12 cellular contexts compared by ENCODE assay signal in the genomic region with DNA sequence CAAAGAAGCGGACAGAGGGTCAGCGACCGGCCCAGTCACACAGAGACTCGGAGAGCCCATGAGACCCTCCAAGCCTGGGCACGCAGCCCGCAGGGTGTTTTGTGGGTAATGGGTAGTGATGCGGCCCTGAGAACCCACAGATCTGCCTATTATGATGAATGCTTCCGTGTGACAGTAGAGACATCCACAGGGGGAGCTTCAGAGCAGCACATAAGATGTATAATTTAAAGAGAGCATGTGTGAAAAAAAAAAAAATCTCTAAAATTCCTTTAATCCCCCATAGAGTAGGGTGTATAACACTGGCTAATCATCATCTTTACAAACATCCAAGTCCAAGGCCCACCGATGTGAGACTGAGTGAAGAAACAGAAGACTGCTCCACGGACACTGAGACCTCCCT. TPM values are rescaled to one million over a fixed set of nuclear protein-coding genes. Genes with fewer than 3 reads are reported as not detected.
DNase-seq lines count a peak whose midpoint lies in the region; ATAC-seq and TF ChIP-seq lines count a peak whose summit lies in the region.
"Had no signal": no experiment of that assay in that cellular context is flagged by ENCODE, and none has a peak within 500 bp of the region (broad histone marks: within the 10 kb centered on the region; RNA-seq: fewer than 3 reads in every experiment).

No MANE protein-coding gene starts in this region.

- no peak overlapping the region for H3K4ac ChIP-seq in H9 (ENCODE audit: low read depth, low read length)

- H3K4me3 ChIP-seq in fibroblast of villous mesenchyme (ENCODE audit: low read depth, low read length) (no peak overlapping the region), SJCRH30 (no peak overlapping the region)

- no peak overlapping the region for H3K23ac ChIP-seq in H9 (ENCODE audit: insufficient read length, low read depth, low read length)

- no peak overlapping the region for H2BK12ac ChIP-seq in H9 (ENCODE audit: insufficient read length, low read depth, low read length)

- H2BK15ac ChIP-seq in H9 (ENCODE audit: low read depth, low read length): no peak overlapping the region

- H3K36me3 Mint-ChIP-seq in H9 (ENCODE audit: insufficient read depth in 1 of 3, low read depth in 3 of 3): peaks cover 0 to 9% (median 8%) of the 10 kb centered on the region in 3 experiments; a peak in 4 of 7 replicates
- H3K36me3 Mint-ChIP-seq in activated naive CD8-positive, alpha-beta T cell treated with anti-CD3 and anti-CD28 coated beads for 36 hours: peaks cover 14% of the 10 kb centered on the region
- peaks cover 50% of the 10 kb centered on the region for H3K36me3 Mint-ChIP-seq in stimulated activated effector memory CD8-positive, alpha-beta T cell treated with anti-CD3 and anti-CD28 coated beads, Interleukin-12 subunit alpha, Interleukin-12 subunit beta, amount 100 ng/mL, for 72 hours
- no peaks in the 10 kb centered on the region for H3K36me3 Mint-ChIP-seq in glutamatergic neuron (ENCODE audit: unreplicated experiment)

- H4K91ac ChIP-seq in H9 (ENCODE audit: insufficient read length, low read depth, low read length): no peak overlapping the region

- WGBS in H9 (ENCODE audit: extremely low coverage, insufficient read length, low lambda C conversion rate): no CpG with 5 or more reads among the region's 10 CpGs

- 0 out of 2 replicates have a peak, but pooled peaks cover 6% of the 10 kb centered on the region for H3K36me3 ChIP-seq in SJCRH30

- H2AFZ ChIP-seq in H9 (ENCODE audit: low read length): no peak overlapping the region

- H3K27ac Mint-ChIP-seq in H9 (peak overlapping the region in 2 of 3 experiments; percentile 22 to 48; a peak in 1 of 7 replicates), glutamatergic neuron (ENCODE audit: unreplicated experiment) (no peak overlapping the region)
- H3K27ac Mint-ChIP-seq in activated naive CD8-positive, alpha-beta T cell treated with anti-CD3 and anti-CD28 coated beads for 36 hours: peak overlapping the region; percentile 63
- H3K27ac Mint-ChIP-seq in stimulated activated effector memory CD8-positive, alpha-beta T cell treated with anti-CD3 and anti-CD28 coated beads, Interleukin-12 subunit alpha, Interleukin-12 subunit beta, amount 100 ng/mL, for 72 hours: peak overlapping the region; percentile 93
- H3K27ac Mint-ChIP-seq: memory B cell had no signal

- H3K23me2 ChIP-seq in H9 (ENCODE audit: insufficient read length, low read depth, low read length, poor library complexity, severe bottlenecking): no peaks in the 10 kb centered on the region

- H4K5ac ChIP-seq in H9 (ENCODE audit: insufficient read length, low read depth, low read length): no peak overlapping the region

- H3K4me2 ChIP-seq in H9 (ENCODE audit: insufficient read depth, insufficient read length, low read length): no peak overlapping the region

- H3K27me3 ChIP-seq in H9 (ENCODE audit: insufficient read depth, low read length): no peaks in the 10 kb centered on the region; the same call in 1 of the 2 replicates
- H3K27me3 ChIP-seq in SJCRH30: no peaks in the 10 kb centered on the region

- no peaks in the 10 kb centered on the region for H3K9me3 Mint-ChIP-seq in H9
- H3K9me3 Mint-ChIP-seq in activated naive CD8-positive, alpha-beta T cell treated with anti-CD3 and anti-CD28 coated beads for 36 hours: no peaks in the 10 kb centered on the region
- no peaks in the 10 kb centered on the region for H3K9me3 Mint-ChIP-seq in stimulated activated effector memory CD8-positive, alpha-beta T cell treated with anti-CD3 and anti-CD28 coated beads, Interleukin-12 subunit alpha, Interleukin-12 subunit beta, amount 100 ng/mL, for 72 hours
- H3K9me3 Mint-ChIP-seq in glutamatergic neuron (ENCODE audit: unreplicated experiment): peaks cover 6% of the 10 kb centered on the region
- H3K9me3 Mint-ChIP-seq: activated B cell treated with CpG ODN at 0.5 μM for 24 hours, memory B cell had no signal

- H3K4me3 Mint-ChIP-seq in H9: no peak overlapping the region
- H3K4me3 Mint-ChIP-seq in activated naive CD8-positive, alpha-beta T cell treated with anti-CD3 and anti-CD28 coated beads for 36 hours: no peak overlapping the region
- no peak overlapping the region for H3K4me3 Mint-ChIP-seq in stimulated activated effector memory CD8-positive, alpha-beta T cell treated with anti-CD3 and anti-CD28 coated beads, Interleukin-12 subunit alpha, Interleukin-12 subunit beta, amount 100 ng/mL, for 72 hours
- H3K4me3 Mint-ChIP-seq in glutamatergic neuron (ENCODE audit: unreplicated experiment): no peak overlapping the region
- H3K4me3 Mint-ChIP-seq: activated B cell treated with CpG ODN at 0.5 μM for 24 hours, memory B cell had no signal

- no peaks in the 10 kb centered on the region for H3K79me1 ChIP-seq in H9 (ENCODE audit: insufficient read depth, low read depth, low read length, poor library complexity, severe bottlenecking)

- H3K9ac ChIP-seq in H9 (ENCODE audit: extremely low read depth, insufficient read length, low read length): no peak overlapping the region

- H3K27me3 Mint-ChIP-seq in H9 (ENCODE audit: low read depth) (0 out of 2 replicates have a peak, but pooled peaks cover 2% of the 10 kb centered on the region), glutamatergic neuron (ENCODE audit: unreplicated experiment) (peaks cover 11% of the 10 kb centered on the region)
- H3K27me3 Mint-ChIP-seq in activated naive CD8-positive, alpha-beta T cell treated with anti-CD3 and anti-CD28 coated beads for 36 hours: no peaks in the 10 kb centered on the region
- H3K27me3 Mint-ChIP-seq: activated B cell treated with CpG ODN at 0.5 μM for 24 hours, memory B cell had no signal

- H3T11ph ChIP-seq in H9 (ENCODE audit: low read length): no peak overlapping the region

- H3K56ac ChIP-seq in H9 (ENCODE audit: insufficient read length, low read depth, low read length): no peak overlapping the region

- no peak overlapping the region for H2BK5ac ChIP-seq in H9 (ENCODE audit: insufficient read length, low read length)

- DNase-seq in H9 (no peak), fibroblast of villous mesenchyme (ENCODE audit: low read depth) (peak; percentile 32), glutamatergic neuron (no peak), SJCRH30 (no peak), NK-92 (lab: John Stamatoyannopoulos, UW; ENCODE audit: unreplicated experiment) (no peak)
- DNase-seq in activated naive CD8-positive, alpha-beta T cell treated with anti-CD3 and anti-CD28 coated beads for 36 hours: no peak
- no peak for DNase-seq in stimulated activated effector memory CD8-positive, alpha-beta T cell treated with anti-CD3 and anti-CD28 coated beads, Interleukin-12 subunit alpha, Interleukin-12 subunit beta, amount 100 ng/mL, for 72 hours (ENCODE audit: low spot score in 2 of 2)
- DNase-seq: activated B cell treated with CpG ODN at 0.5 μM for 24 hours, dermis blood vessel endothelial cell, NCI-H1436, NCI-H446 had no signal

- H3K9me3 ChIP-seq in H9 (ENCODE audit: control insufficient read depth, low read depth, low read length): no peaks in the 10 kb centered on the region
- H3K9me3 ChIP-seq in SJCRH30 (replicated peaks): no peaks in the 10 kb centered on the region

- no peak overlapping the region for H2AK5ac ChIP-seq in H9 (ENCODE audit: insufficient read length, low read length)

- H2BK120ac ChIP-seq in H9 (ENCODE audit: low read depth, low read length, poor library complexity, severe bottlenecking): no peak overlapping the region

- no peak overlapping the region for H3K14ac ChIP-seq in H9 (ENCODE audit: insufficient read depth, low read length)

- no peak for TF ChIP-seq CTCF in H9 (conservative IDR thresholded peaks at IDR 0.05)
- peak; percentile 23 for TF ChIP-seq CTCF in fibroblast of villous mesenchyme (IDR thresholded peaks at IDR 0.05; ENCODE audit: insufficient read depth, low read depth, low read length)
- no peak for TF ChIP-seq CTCF in glutamatergic neuron (IDR thresholded peaks at IDR 0.05; ENCODE audit: partially characterized antibody, unreplicated experiment)

- H4K8ac ChIP-seq in H9 (replicated peaks; ENCODE audit: insufficient read length, low read depth, low read length): no peak overlapping the region

- H3K27ac ChIP-seq in H9 (ENCODE audit: insufficient read length, low read depth, low read length) (no peak overlapping the region), SJCRH30 (no peak overlapping the region)

- H3K4me1 Mint-ChIP-seq in H9 (peaks cover 0 to 18% of the 10 kb centered on the region in 2 experiments; a peak in 3 of 4 replicates), glutamatergic neuron (ENCODE audit: low read depth, unreplicated experiment) (peaks cover 28% of the 10 kb centered on the region)
- H3K4me1 Mint-ChIP-seq in activated naive CD8-positive, alpha-beta T cell treated with anti-CD3 and anti-CD28 coated beads for 36 hours: peaks cover 26% of the 10 kb centered on the region
- peaks cover 76% of the 10 kb centered on the region for H3K4me1 Mint-ChIP-seq in stimulated activated effector memory CD8-positive, alpha-beta T cell treated with anti-CD3 and anti-CD28 coated beads, Interleukin-12 subunit alpha, Interleukin-12 subunit beta, amount 100 ng/mL, for 72 hours

- no peak overlapping the region for H3K18ac ChIP-seq in H9 (ENCODE audit: insufficient read length, low read depth, low read length)

- H2BK20ac ChIP-seq in H9 (ENCODE audit: low read depth, low read length, poor library complexity, severe bottlenecking): no peak overlapping the region

- peaks cover 4% of the 10 kb centered on the region for H4K20me1 ChIP-seq in H9 (ENCODE audit: control insufficient read depth, insufficient read depth, insufficient read length)

- no peaks in the 10 kb centered on the region for H3K79me2 ChIP-seq in H9 (ENCODE audit: insufficient read depth, low read length)

- ATAC-seq in stimulated activated effector memory CD8-positive, alpha-beta T cell treated with anti-CD3 and anti-CD28 coated beads, Interleukin-12 subunit alpha, Interleukin-12 subunit beta, amount 100 ng/mL, for 72 hours: no peak

- H3K4me1 ChIP-seq in H9 (ENCODE audit: insufficient read depth, low read length) (no peaks in the 10 kb centered on the region), SJCRH30 (no peaks in the 10 kb centered on the region)

RNA-seq across cellular contexts. Expression of gene BIN1, which starts 34.6 kb away (rescaled TPM):
- total RNA-seq in H9 (2021) (30.0 and 32.0 TPM in 2 replicates), fibroblast of villous mesenchyme (75.6 and 85.4 TPM in 2 replicates), glutamatergic neuron (ENCODE audit: unreplicated experiment) (176 TPM)
- 100 to 1,000 TPM in 1 of 2 experiments, 10 to 100 TPM in 1; 98.8 to 101 TPM for total RNA-seq in activated naive CD8-positive, alpha-beta T cell treated with anti-CD3 and anti-CD28 coated beads for 36 hours
- total RNA-seq in SJCRH30 (2014; rRNA removed; shearing (Covaris generic)): 87.6 and 90.4 TPM in 2 replicates
